In the genomic region with DNA sequence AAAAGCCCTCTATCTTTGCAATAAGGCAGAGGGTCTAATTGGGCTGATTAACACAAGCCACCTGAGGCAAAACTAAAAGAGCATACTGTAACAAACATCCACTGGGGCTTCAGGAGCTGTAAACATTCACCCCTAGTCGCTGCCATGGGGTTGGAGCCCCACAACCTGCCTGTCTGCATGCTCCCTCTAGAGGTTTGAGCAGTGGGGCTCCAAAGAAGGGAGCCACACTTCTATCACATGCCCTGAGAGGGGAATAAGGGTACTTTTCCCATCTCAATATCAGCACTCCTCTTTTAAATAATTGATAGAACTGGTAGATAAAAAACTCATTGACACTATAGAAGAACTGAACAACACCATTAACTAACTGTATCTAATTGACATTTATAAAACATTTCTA, we compare ENCODE assay signal across 17 cellular contexts.
"Had no signal": no experiment of that assay in that cellular context is flagged by ENCODE, and none has a peak within 500 bp of the region (broad histone marks: within the 10 kb centered on the region; RNA-seq: fewer than 3 reads in every experiment).

No MANE protein-coding gene starts in this region.

- H3K27me3 Mint-ChIP-seq: activated naive CD8-positive, alpha-beta T cell treated with anti-CD3 and anti-CD28 coated beads, Interleukin-2, amount 10 ng/mL, durations not matched to agents 7 days and 5 days; stimulated activated naive CD8-positive, alpha-beta T cell treated with anti-CD3 and anti-CD28 coated beads, Interleukin-15, amount 100 ng/mL, for 72 hours; T-helper 17 cell had no signal

- H3K9me3 ChIP-seq: ovary, testis had no signal

- FAIRE-seq: bronchial epithelial cell, kidney, TTC549 had no signal

- H3K4me1 Mint-ChIP-seq: activated naive CD8-positive, alpha-beta T cell treated with anti-CD3 and anti-CD28 coated beads, Interleukin-2, amount 10 ng/mL, durations not matched to agents 7 days and 5 days; stimulated activated naive CD8-positive, alpha-beta T cell treated with anti-CD3 and anti-CD28 coated beads, Interleukin-15, amount 100 ng/mL, for 72 hours had no signal

- H3K27ac ChIP-seq: gastroesophageal sphincter, left ventricle myocardium inferior, ovary, testis had no signal

- ATAC-seq: gastroesophageal sphincter; stimulated activated naive CD8-positive, alpha-beta T cell treated with anti-CD3 and anti-CD28 coated beads, Interleukin-15, amount 100 ng/mL, for 72 hours; T-helper 17 cell had no signal

- H3K36me3 ChIP-seq: gastroesophageal sphincter, left ventricle myocardium inferior, ovary had no signal

- H3K27me3 ChIP-seq: gastroesophageal sphincter, ovary, testis had no signal

- H3K27ac Mint-ChIP-seq: activated naive CD8-positive, alpha-beta T cell treated with anti-CD3 and anti-CD28 coated beads, Interleukin-2, amount 10 ng/mL, durations not matched to agents 7 days and 5 days; stimulated activated naive CD8-positive, alpha-beta T cell treated with anti-CD3 and anti-CD28 coated beads, Interleukin-15, amount 100 ng/mL, for 72 hours; T-helper 17 cell had no signal

- H3K4me3 Mint-ChIP-seq: activated naive CD8-positive, alpha-beta T cell treated with anti-CD3 and anti-CD28 coated beads, Interleukin-2, amount 10 ng/mL, durations not matched to agents 7 days and 5 days; neural crest cell; stimulated activated naive CD8-positive, alpha-beta T cell treated with anti-CD3 and anti-CD28 coated beads, Interleukin-15, amount 100 ng/mL, for 72 hours; T-helper 17 cell had no signal

- DNase-seq: activated CD4-positive, alpha-beta T cell treated with anti-CD3 and anti-CD28 coated beads, Interleukin-2, amount 50 U/mL, for 4 hours; activated CD4-positive, CD25-positive, alpha-beta regulatory T cell treated with anti-CD3 and anti-CD28 coated beads, Interleukin-2, amount 50 U/mL, for 72 hours; activated naive CD8-positive, alpha-beta T cell treated with anti-CD3 and anti-CD28 coated beads, Interleukin-2, amount 10 ng/mL, durations not matched to agents 7 days and 5 days; activated T-cell treated with anti-CD3 and anti-CD28 coated beads, Interleukin-2, amount 50 U/mL, for 48 hours; aorta; effector CD4-positive, alpha-beta T cell; kidney; left ventricle myocardium inferior; ovary; stimulated activated CD4-positive, alpha-beta T cell treated with anti-CD3 and anti-CD28 coated beads, Interleukin-4, amount 100 ng/mL, for 24 hours; stimulated activated naive CD8-positive, alpha-beta T cell treated with anti-CD3 and anti-CD28 coated beads, Interleukin-15, amount 100 ng/mL, for 72 hours; T-helper 17 cell; testis had no signal

- H3K4me3 ChIP-seq: gastroesophageal sphincter, left ventricle myocardium inferior, ovary, testis had no signal

- H3K4me1 ChIP-seq: gastroesophageal sphincter, left ventricle myocardium inferior, testis had no signal
